ENCODE assay signal across 1 cellular context in genomic region chr15:93033434-93034045, GRCh38.
TF ChIP-seq lines count a peak whose summit lies in the region.

No MANE protein-coding gene starts in this region.

TF ChIP-seq in HepG2, 621 proteins besides CTCF, POLR2A, EP300 and RAD21:
- no peak for TF ChIP-seq TRAFD1 (CRISPR knock-in tag; IDR thresholded peaks at IDR 0.05; ENCODE audit: borderline replicate concordance)
- no peak for TF ChIP-seq HNF1A (IDR thresholded peaks at IDR 0.05; ENCODE audit: low read depth)
- TF ChIP-seq HNF1A (CRISPR knock-in tag; IDR thresholded peaks at IDR 0.05; ENCODE audit: borderline replicate concordance) = no peak
- no peak for TF ChIP-seq ZMYM3 (CRISPR knock-in tag; IDR thresholded peaks at IDR 0.05)
- no peak for TF ChIP-seq ZFP36L2 (CRISPR knock-in tag; IDR thresholded peaks at IDR 0.05)
- TF ChIP-seq ZNF512B (CRISPR knock-in tag; IDR thresholded peaks at IDR 0.05; ENCODE audit: borderline replicate concordance) = no peak
- TF ChIP-seq ZBTB39 (CRISPR knock-in tag; IDR thresholded peaks at IDR 0.05) = no peak
- no peak for TF ChIP-seq MNT (IDR thresholded peaks at IDR 0.05)
- no peak for TF ChIP-seq ZNF451 (CRISPR knock-in tag; IDR thresholded peaks at IDR 0.05)
- no peak for TF ChIP-seq CREB3 (CRISPR knock-in tag; IDR thresholded peaks at IDR 0.05)
- TF ChIP-seq ZNF800 (CRISPR knock-in tag; IDR thresholded peaks at IDR 0.05) = no peak
- TF ChIP-seq ZNF3 (CRISPR knock-in tag; IDR thresholded peaks at IDR 0.05) = no peak
- TF ChIP-seq ZNF367 (CRISPR knock-in tag; IDR thresholded peaks at IDR 0.05; ENCODE audit: borderline replicate concordance) = no peak
- TF ChIP-seq RFX5 (IDR thresholded peaks at IDR 0.05; ENCODE audit: low read depth, low read length) = no peak
- TF ChIP-seq WIZ (CRISPR knock-in tag; IDR thresholded peaks at IDR 0.05) = no peak
- no peak for TF ChIP-seq NFAT5 (CRISPR knock-in tag; IDR thresholded peaks at IDR 0.05)
- no peak for TF ChIP-seq ZNF414 (CRISPR knock-in tag; IDR thresholded peaks at IDR 0.05)
